Comparison of ENCODE assay signal across 26 cellular contexts in genomic region chr1:211349730-211350129, GRCh38. TPM values are rescaled to one million over a fixed set of nuclear protein-coding genes. Genes with fewer than 3 reads are reported as not detected.
DNase-seq lines count a peak whose midpoint lies in the region; ATAC-seq and TF ChIP-seq lines count a peak whose summit lies in the region.
"Had no signal": no experiment of that assay in that cellular context is flagged by ENCODE, and none has a peak within 500 bp of the region (broad histone marks: within the 10 kb centered on the region; RNA-seq: fewer than 3 reads in every experiment).

No MANE protein-coding gene starts in this region.

- DNase-seq in activated naive CD4-positive, alpha-beta T cell treated with anti-CD3 and anti-CD28 coated beads for 36 hours = no peak
- DNase-seq in effector memory CD8-positive, alpha-beta T cell = no peak
- DNase-seq in naive thymus-derived CD8-positive, alpha-beta T cell = no peak
- DNase-seq in chondrocyte (ENCODE audit: low spot score) (no peak), left lobe of liver (ENCODE audit: low spot score) (no peak)
- DNase-seq: activated CD8-positive, alpha-beta memory T cell treated with anti-CD3 and anti-CD28 coated beads, Interleukin-2, amount 50 U/mL, for 48 hours; activated effector memory CD4-positive, alpha-beta T cell treated with Interleukin-2 at 50 U/mL for 16 hours; central memory CD4-positive, alpha-beta T cell; kidney; lower lobe of right lung; NCI-H1417; NCI-H2081 treated with DMSO at 0.1 percent for 48 hours; NCI-H446 treated with DMSO at 0.1 percent for 48 hours; NK-92 treated with Interleukin-12 subunit alpha and Interleukin-12 subunit beta, amount 100 ng/mL, for 24 hours; PC-9; right cardiac atrium; spleen; trophoblast cell; WERI-Rb-1 had no signal

- H3K9me3 Mint-ChIP-seq in activated naive CD4-positive, alpha-beta T cell treated with anti-CD3 and anti-CD28 coated beads, Interleukin-2, amount 50 U/mL, for 24 hours = no peaks in the 10 kb centered on the region
- peaks cover 9% of the 10 kb centered on the region for H3K9me3 Mint-ChIP-seq in activated naive CD4-positive, alpha-beta T cell treated with anti-CD3 and anti-CD28 coated beads for 36 hours
- H3K9me3 Mint-ChIP-seq in IgD-negative memory B cell = peaks cover 0 to 4% (median 0%) of the 10 kb centered on the region in 3 donors
- H3K9me3 Mint-ChIP-seq in effector memory CD8-positive, alpha-beta T cell = no peaks in the 10 kb centered on the region
- H3K9me3 Mint-ChIP-seq in naive thymus-derived CD8-positive, alpha-beta T cell = peaks cover 0 to 5% (median 4%) of the 10 kb centered on the region in 9 donors
- peaks cover 7% of the 10 kb centered on the region for H3K9me3 Mint-ChIP-seq in chondrocyte (ENCODE audit: low read depth)

- peaks cover 13% of the 10 kb centered on the region for H3K36me3 Mint-ChIP-seq in activated naive CD4-positive, alpha-beta T cell treated with anti-CD3 and anti-CD28 coated beads, Interleukin-2, amount 50 U/mL, for 24 hours
- peaks cover 14% of the 10 kb centered on the region for H3K36me3 Mint-ChIP-seq in activated naive CD4-positive, alpha-beta T cell treated with anti-CD3 and anti-CD28 coated beads for 36 hours (ENCODE audit: low read depth)
- peaks cover 7% of the 10 kb centered on the region for H3K36me3 Mint-ChIP-seq in IgD-negative memory B cell
- peaks cover 13% of the 10 kb centered on the region for H3K36me3 Mint-ChIP-seq in effector memory CD8-positive, alpha-beta T cell (ENCODE audit: insufficient read depth)
- H3K36me3 Mint-ChIP-seq in naive thymus-derived CD8-positive, alpha-beta T cell = peaks cover 0 to 19% (median 15%) of the 10 kb centered on the region in 3 donors
- peaks cover 12% of the 10 kb centered on the region for H3K36me3 Mint-ChIP-seq in chondrocyte (ENCODE audit: low read depth)

- ATAC-seq in effector memory CD8-positive, alpha-beta T cell (replicated peaks) = no peak
- ATAC-seq in naive thymus-derived CD8-positive, alpha-beta T cell = no peak
- ATAC-seq in HG02884 (IDR thresholded peaks at IDR 0.05; ENCODE audit: unreplicated experiment) (no peak), left lobe of liver (no peak)
- ATAC-seq: HCT116, K562, right cardiac atrium, Right ventricle myocardium inferior, SK-N-SH treated with all-trans-retinoic acid at 6 μM for 48 hours had no signal

- no peak overlapping the region for H3K4me3 Mint-ChIP-seq in activated naive CD4-positive, alpha-beta T cell treated with anti-CD3 and anti-CD28 coated beads, Interleukin-2, amount 50 U/mL, for 24 hours
- H3K4me3 Mint-ChIP-seq in activated naive CD4-positive, alpha-beta T cell treated with anti-CD3 and anti-CD28 coated beads for 36 hours = no peak overlapping the region
- H3K4me3 Mint-ChIP-seq in IgD-negative memory B cell (peak overlapping the region in 1 of 4 donors; percentile 65), chondrocyte (ENCODE audit: unreplicated experiment) (no peak overlapping the region)
- H3K4me3 Mint-ChIP-seq in effector memory CD8-positive, alpha-beta T cell = no peak overlapping the region
- H3K4me3 Mint-ChIP-seq in naive thymus-derived CD8-positive, alpha-beta T cell = peak overlapping the region in 4 of 10 donors; percentile 1 to 19 (median 6)

- no peak for TF ChIP-seq CTCF in chondrocyte (IDR thresholded peaks at IDR 0.05)

- H3K4me1 Mint-ChIP-seq in activated naive CD4-positive, alpha-beta T cell treated with anti-CD3 and anti-CD28 coated beads, Interleukin-2, amount 50 U/mL, for 24 hours = peaks cover 95% of the 10 kb centered on the region
- peaks cover 67% of the 10 kb centered on the region for H3K4me1 Mint-ChIP-seq in activated naive CD4-positive, alpha-beta T cell treated with anti-CD3 and anti-CD28 coated beads for 36 hours (ENCODE audit: low read depth)
- peaks cover 59 to 68% (median 67%) of the 10 kb centered on the region in 3 donors for H3K4me1 Mint-ChIP-seq in IgD-negative memory B cell
- H3K4me1 Mint-ChIP-seq in effector memory CD8-positive, alpha-beta T cell (ENCODE audit: low read depth in 2 of 2) = peaks cover 54 to 65% of the 10 kb centered on the region in 2 donors
- peaks cover 37 to 92% (median 87%) of the 10 kb centered on the region in 4 donors for H3K4me1 Mint-ChIP-seq in naive thymus-derived CD8-positive, alpha-beta T cell
- H3K4me1 Mint-ChIP-seq in chondrocyte (ENCODE audit: low read depth) = peaks cover 37% of the 10 kb centered on the region

- intact Hi-C loops in activated naive CD4-positive, alpha-beta T cell treated with anti-CD3 and anti-CD28 coated beads for 36 hours (cut with micrococcal nuclease) = no loop called here

- H3K27me3 Mint-ChIP-seq in activated naive CD4-positive, alpha-beta T cell treated with anti-CD3 and anti-CD28 coated beads, Interleukin-2, amount 50 U/mL, for 24 hours = no peaks in the 10 kb centered on the region
- no peaks in the 10 kb centered on the region for H3K27me3 Mint-ChIP-seq in activated naive CD4-positive, alpha-beta T cell treated with anti-CD3 and anti-CD28 coated beads for 36 hours (ENCODE audit: low read depth)
- no peaks in the 10 kb centered on the region for H3K27me3 Mint-ChIP-seq in IgD-negative memory B cell
- H3K27me3 Mint-ChIP-seq in effector memory CD8-positive, alpha-beta T cell = no peaks in the 10 kb centered on the region
- H3K27me3 Mint-ChIP-seq in naive thymus-derived CD8-positive, alpha-beta T cell = no peaks in the 10 kb centered on the region
- no peaks in the 10 kb centered on the region for H3K27me3 Mint-ChIP-seq in chondrocyte (ENCODE audit: low read depth)

- POLR2A ChIA-PET in naive thymus-derived CD8-positive, alpha-beta T cell (lab: Charles Lee) = interaction anchor here (1.3 kb wide), 1 partner anchor 13 kb away, joined by 4 read pairs; no protein-coding TSS in a partner anchor

- CTCF ChIA-PET in activated naive CD4-positive, alpha-beta T cell treated with anti-CD3 and anti-CD28 coated beads for 36 hours (lab: Charles Lee) = interaction anchor here (1.3 kb wide), 1 partner anchor 306 kb away, joined by 3 read pairs; no protein-coding TSS in a partner anchor

- peak overlapping the region; percentile 68 for H3K27ac Mint-ChIP-seq in activated naive CD4-positive, alpha-beta T cell treated with anti-CD3 and anti-CD28 coated beads, Interleukin-2, amount 50 U/mL, for 24 hours
- no peak overlapping the region for H3K27ac Mint-ChIP-seq in activated naive CD4-positive, alpha-beta T cell treated with anti-CD3 and anti-CD28 coated beads for 36 hours
- H3K27ac Mint-ChIP-seq in IgD-negative memory B cell (peak overlapping the region; percentile 46 to 92 (median 52)), chondrocyte (ENCODE audit: unreplicated experiment) (no peak overlapping the region)
- H3K27ac Mint-ChIP-seq in effector memory CD8-positive, alpha-beta T cell = peak overlapping the region; percentile 66 to 90
- H3K27ac Mint-ChIP-seq in naive thymus-derived CD8-positive, alpha-beta T cell = peak overlapping the region in 7 of 10 donors; percentile 31 to 83 (median 58)

RNA-seq across cellular contexts. Expression of gene TRAF5, which starts 23.1 kb away (rescaled TPM):
- total RNA-seq in activated naive CD4-positive, alpha-beta T cell treated with anti-CD3 and anti-CD28 coated beads for 36 hours = 10 to 100 TPM; 16.1 to 18.8 TPM
- polyA plus RNA-seq in IgD-negative memory B cell = 78.6 TPM
- total RNA-seq in naive thymus-derived CD8-positive, alpha-beta T cell = 10 to 100 TPM; 72.4 to 74.3 TPM
- polyA plus RNA-seq in naive thymus-derived CD8-positive, alpha-beta T cell = 10 to 100 TPM; 18.2 to 32.5 (median 18.5) TPM
- total RNA-seq in chondrocyte (52.9 to 58.7 TPM (median 57.4 TPM) in 3 replicates), left lobe of liver (0.98 TPM)

Comparison
In these comparisons a context has a peak if more than half of its experiments do, and no peak if none do; other contexts are left out.
1. H3K27ac Mint-ChIP-seq: peak in activated naive CD4-positive, alpha-beta T cell treated with anti-CD3 and anti-CD28 coated beads, Interleukin-2, amount 50 U/mL, for 24 hours (single experiment), IgD-negative memory B cell (3 of 3), effector memory CD8-positive, alpha-beta T cell (2 of 2) and naive thymus-derived CD8-positive, alpha-beta T cell (7 of 10); none in activated naive CD4-positive, alpha-beta T cell treated with anti-CD3 and anti-CD28 coated beads for 36 hours (single experiment) and chondrocyte (single experiment).